ENCODE assay signal across 8 cellular contexts in genomic region chr1:1360511-1361169, GRCh38. TPM values are rescaled to one million over a fixed set of nuclear protein-coding genes. Genes with fewer than 3 reads are reported as not detected.
DNase-seq lines count a peak whose midpoint lies in the region; TF ChIP-seq lines count a peak whose summit lies in the region.

No MANE protein-coding gene starts in this region.

- no peak for TF ChIP-seq CTCF in glutamatergic neuron (IDR thresholded peaks at IDR 0.05; ENCODE audit: partially characterized antibody, unreplicated experiment)
- no peak for TF ChIP-seq CTCF in prostate gland (IDR thresholded peaks at IDR 0.05)

- H3K27me3 ChIP-seq in prostate gland (replicated peaks; ENCODE audit: insufficient read depth): no peaks in the 10 kb centered on the region
- H3K27me3 ChIP-seq in Karpas-422 (ENCODE audit: low read length): no peaks in the 10 kb centered on the region

- H2AFZ ChIP-seq in Karpas-422 (ENCODE audit: low read length): no peak overlapping the region

- peaks cover 2% of the 10 kb centered on the region for H3K9me3 Mint-ChIP-seq in glutamatergic neuron (ENCODE audit: unreplicated experiment)

- intact Hi-C loops in prostate gland (cut with DNase I): no loop called here

- H3K27me3 Mint-ChIP-seq in glutamatergic neuron (ENCODE audit: unreplicated experiment): peaks cover 8% of the 10 kb centered on the region

- DNase-seq in Daoy (ENCODE audit: low read depth) (peak; percentile 94), T1000 (lab: John Stamatoyannopoulos, UW) (peak; percentile 80), glutamatergic neuron (peak; percentile 22), prostate gland (ENCODE audit: low spot score) (no peak), Kasumi-1 (lab: John Stamatoyannopoulos, UW) (no peak), Karpas-422 (no peak), NCI-H526 treated with DMSO at 0.1 percent for 48 hours (lab: John Stamatoyannopoulos, UW) (no peak), NCI-H345 treated with DMSO at 0.1 percent for 48 hours (lab: John Stamatoyannopoulos, UW; ENCODE audit: unreplicated experiment) (no peak)

- WGBS in prostate gland: 74% methylated on average over 18 of the region's 20 CpGs

- H3K4me3 Mint-ChIP-seq in glutamatergic neuron (ENCODE audit: unreplicated experiment): peak overlapping the region; percentile 4

- H3K79me2 ChIP-seq in Karpas-422 (ENCODE audit: low read length): no peaks in the 10 kb centered on the region

- H3K4me1 Mint-ChIP-seq in glutamatergic neuron (ENCODE audit: low read depth, unreplicated experiment): peaks cover 11% of the 10 kb centered on the region

- no peaks in the 10 kb centered on the region for H3K36me3 ChIP-seq in prostate gland
- no peaks in the 10 kb centered on the region for H3K36me3 ChIP-seq in Karpas-422 (ENCODE audit: insufficient read depth, low read length)

- no peak overlapping the region for H3K27ac Mint-ChIP-seq in glutamatergic neuron (ENCODE audit: unreplicated experiment)

- H3K9me3 ChIP-seq in prostate gland (no peaks in the 10 kb centered on the region), Karpas-422 (ENCODE audit: low read length) (no peaks in the 10 kb centered on the region)

- H3K9ac ChIP-seq in Karpas-422 (ENCODE audit: low read length): no peak overlapping the region

- H3K4me3 ChIP-seq in prostate gland (no peak overlapping the region), Karpas-422 (ENCODE audit: low read length) (no peak overlapping the region)

- H3K4me1 ChIP-seq in prostate gland (replicated peaks): no peaks in the 10 kb centered on the region
- 0 out of 2 replicates have a peak, but pooled peaks cover 3% of the 10 kb centered on the region for H3K4me1 ChIP-seq in Karpas-422 (ENCODE audit: low read length)

- no peaks in the 10 kb centered on the region for H4K20me1 ChIP-seq in Karpas-422 (ENCODE audit: insufficient read depth, low read depth, low read length)

- no peak for TF ChIP-seq POLR2A in prostate gland (IDR thresholded peaks at IDR 0.05)

- H3K4me2 ChIP-seq in Karpas-422 (ENCODE audit: low read depth, low read length, poor library complexity, severe bottlenecking): no peak overlapping the region

- H3K36me3 Mint-ChIP-seq in glutamatergic neuron (ENCODE audit: unreplicated experiment): no peaks in the 10 kb centered on the region

- H3K27ac ChIP-seq in prostate gland (peak overlapping the region; percentile 65 to 72), Karpas-422 (ENCODE audit: low read length) (no peak overlapping the region)

- no peaks in the 10 kb centered on the region for H3K9me2 ChIP-seq in Karpas-422 (replicated peaks; ENCODE audit: insufficient read depth, low read length)

RNA-seq across cellular contexts. Expression of gene MXRA8, which starts 2.3 kb away (rescaled TPM):
- 0.23 TPM in 1 of 2 replicates, not detected in the other for total RNA-seq in Daoy (2014; rRNA removed; shearing (Covaris generic))
- total RNA-seq in glutamatergic neuron (ENCODE audit: unreplicated experiment) (7.7 TPM), prostate gland (100 to 1,000 TPM in 1 of 2 donors, 10 to 100 TPM in 1; 39.0 to 152 TPM)
- not detected in 2 replicates for total RNA-seq in Karpas-422 (2014; rRNA removed; shearing (Covaris generic); ENCODE audit: low replicate concordance)

RNA-seq across cellular contexts. Expression of gene DVL1, which starts 11.4 kb away (rescaled TPM):
- total RNA-seq in Daoy (2014; rRNA removed; shearing (Covaris generic)): 44.4 and 65.5 TPM in 2 replicates
- total RNA-seq in glutamatergic neuron (ENCODE audit: unreplicated experiment) (124 TPM), prostate gland (100 to 1,000 TPM in 1 of 2 donors, 10 to 100 TPM in 1; 70.5 to 165 TPM)
- total RNA-seq in Karpas-422 (2014; rRNA removed; shearing (Covaris generic); ENCODE audit: low replicate concordance): 36.0 and 104 TPM in 2 replicates

RNA-seq across cellular contexts. Expression of gene AURKAIP1, which starts 14.4 kb away (rescaled TPM):
- 267 and 308 TPM in 2 replicates for total RNA-seq in Daoy (2014; rRNA removed; shearing (Covaris generic))
- total RNA-seq in glutamatergic neuron (ENCODE audit: unreplicated experiment) (130 TPM), prostate gland (100 to 1,000 TPM; 152 to 161 TPM)
- 49.1 and 150 TPM in 2 replicates for total RNA-seq in Karpas-422 (2014; rRNA removed; shearing (Covaris generic); ENCODE audit: low replicate concordance)

RNA-seq across cellular contexts. Expression of gene TAS1R3, which starts 29.6 kb away (rescaled TPM):
- under 0.01 TPM in 1 of 2 replicates, not detected in the other for total RNA-seq in Daoy (2014; rRNA removed; shearing (Covaris generic))
- 1.3 TPM for total RNA-seq in glutamatergic neuron (ENCODE audit: unreplicated experiment)
- under 1 TPM in 1 of 2 donors, not detected in 1; 0.80 TPM for total RNA-seq in prostate gland
- 49.2 and 82.6 TPM in 2 replicates for total RNA-seq in Karpas-422 (2014; rRNA removed; shearing (Covaris generic); ENCODE audit: low replicate concordance)

RNA-seq across cellular contexts. Expression of gene CPTP, which starts 36.0 kb away (rescaled TPM):
- 7.0 and 12.9 TPM in 2 replicates for total RNA-seq in Daoy (2014; rRNA removed; shearing (Covaris generic))
- total RNA-seq in glutamatergic neuron (ENCODE audit: unreplicated experiment): 18.7 TPM
- total RNA-seq in prostate gland: 10 to 100 TPM; 35.8 to 54.0 TPM
- total RNA-seq in Karpas-422 (2014; rRNA removed; shearing (Covaris generic); ENCODE audit: low replicate concordance): 35.0 and 74.7 TPM in 2 replicates

Comparison
In these comparisons a context has a peak if more than half of its experiments do, and no peak if none do; other contexts are left out.
1. DNase-seq: peak in Daoy (single experiment), T1000 (single experiment) and glutamatergic neuron (single experiment); none in prostate gland (single experiment), Kasumi-1 (0 of 2), Karpas-422 (single experiment), NCI-H526 treated with DMSO at 0.1 percent for 48 hours (single experiment) and NCI-H345 treated with DMSO at 0.1 percent for 48 hours (single experiment).